ENCODE assay signal across 19 cellular contexts in the genomic region with DNA sequence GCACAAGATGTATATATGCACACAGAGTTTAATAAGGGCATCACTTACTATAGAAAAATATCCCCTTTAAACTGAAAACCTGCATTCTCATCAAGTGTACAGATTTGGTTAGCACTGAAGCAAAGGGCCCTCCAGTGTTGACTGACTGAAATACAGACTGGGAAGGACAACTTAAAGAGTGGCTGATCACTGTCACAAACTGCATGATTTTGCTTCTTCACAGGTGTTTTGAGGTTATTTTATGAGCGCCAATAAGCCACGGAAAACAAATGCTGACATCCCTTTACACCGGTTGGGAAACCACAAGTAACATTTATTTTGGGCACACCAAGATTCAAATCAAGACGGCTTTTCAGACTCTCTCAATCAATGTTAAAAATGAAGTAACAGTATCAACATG. TPM values are rescaled to one million over a fixed set of nuclear protein-coding genes. Genes with fewer than 3 reads are reported as not detected.
DNase-seq lines count a peak whose midpoint lies in the region; ATAC-seq and TF ChIP-seq lines count a peak whose summit lies in the region.
"Had no signal": no experiment of that assay in that cellular context is flagged by ENCODE, and none has a peak within 500 bp of the region (broad histone marks: within the 10 kb centered on the region; RNA-seq: fewer than 3 reads in every experiment).

No MANE protein-coding gene starts in this region.

- no peak overlapping the region for H3K4me3 Mint-ChIP-seq in activated CD4-positive, alpha-beta T cell treated with anti-CD3 and anti-CD28 coated beads, Interleukin-2, amount 10 ng/mL, durations not matched to agents 7 days and 5 days
- H3K4me3 Mint-ChIP-seq in activated naive CD8-positive, alpha-beta T cell treated with anti-CD3 and anti-CD28 coated beads, Interleukin-2, amount 10 ng/mL, durations not matched to agents 7 days and 5 days = no peak overlapping the region
- H3K4me3 Mint-ChIP-seq in activated naive CD8-positive, alpha-beta T cell treated with anti-CD3 and anti-CD28 coated beads for 36 hours = no peak overlapping the region
- no peak overlapping the region for H3K4me3 Mint-ChIP-seq in activated T-helper 2 cell treated with anti-CD3 and anti-CD28 coated beads, Interferon-gamma antibody, Interleukin-2, Interleukin-4, amounts not matched to agents 10 μg/mL and 5 μg/mL and 100 μg/mL, durations not matched to agents 14 hours and 24 hours and 36 hours (ENCODE audit: low read depth)
- H3K4me3 Mint-ChIP-seq: CD4-positive, alpha-beta T cell had no signal

- no peak for ATAC-seq in activated naive CD8-positive, alpha-beta T cell treated with anti-CD3 and anti-CD28 coated beads, Interleukin-2, amount 10 ng/mL, durations not matched to agents 7 days and 5 days (ENCODE audit: low read depth)
- no peak for ATAC-seq in SK-N-SH treated with all-trans-retinoic acid at 6 μM for 48 hours

- H3K36me3 Mint-ChIP-seq in activated CD4-positive, alpha-beta T cell treated with anti-CD3 and anti-CD28 coated beads, Interleukin-2, amount 10 ng/mL, durations not matched to agents 7 days and 5 days (ENCODE audit: low read depth) = peaks cover 46% of the 10 kb centered on the region
- peaks cover 28% of the 10 kb centered on the region for H3K36me3 Mint-ChIP-seq in activated naive CD8-positive, alpha-beta T cell treated with anti-CD3 and anti-CD28 coated beads, Interleukin-2, amount 10 ng/mL, durations not matched to agents 7 days and 5 days
- H3K36me3 Mint-ChIP-seq in activated naive CD8-positive, alpha-beta T cell treated with anti-CD3 and anti-CD28 coated beads for 36 hours = peaks cover 23% of the 10 kb centered on the region
- H3K36me3 Mint-ChIP-seq in activated T-helper 2 cell treated with anti-CD3 and anti-CD28 coated beads, Interferon-gamma antibody, Interleukin-2, Interleukin-4, amounts not matched to agents 10 μg/mL and 5 μg/mL and 100 μg/mL, durations not matched to agents 14 hours and 24 hours and 36 hours (ENCODE audit: low read depth) = peaks cover 55% of the 10 kb centered on the region

- H3K27ac Mint-ChIP-seq in activated CD4-positive, alpha-beta T cell treated with anti-CD3 and anti-CD28 coated beads, Interleukin-2, amount 10 ng/mL, durations not matched to agents 7 days and 5 days = peak overlapping the region; percentile 65
- peak overlapping the region; percentile 5 for H3K27ac Mint-ChIP-seq in activated naive CD8-positive, alpha-beta T cell treated with anti-CD3 and anti-CD28 coated beads, Interleukin-2, amount 10 ng/mL, durations not matched to agents 7 days and 5 days
- no peak overlapping the region for H3K27ac Mint-ChIP-seq in activated naive CD8-positive, alpha-beta T cell treated with anti-CD3 and anti-CD28 coated beads for 36 hours
- peak overlapping the region; percentile 14 for H3K27ac Mint-ChIP-seq in activated T-helper 2 cell treated with anti-CD3 and anti-CD28 coated beads, Interferon-gamma antibody, Interleukin-2, Interleukin-4, amounts not matched to agents 10 μg/mL and 5 μg/mL and 100 μg/mL, durations not matched to agents 14 hours and 24 hours and 36 hours
- H3K27ac Mint-ChIP-seq: CD4-positive, alpha-beta T cell had no signal

- DNase-seq in activated CD4-positive, alpha-beta T cell treated with anti-CD3 and anti-CD28 coated beads, Interleukin-2, amount 10 ng/mL, durations not matched to agents 7 days and 5 days = peak; percentile 8
- no peak for DNase-seq in activated CD4-positive, alpha-beta T cell treated with anti-CD3 and anti-CD28 coated beads for 48 hours
- DNase-seq in activated naive CD8-positive, alpha-beta T cell treated with anti-CD3 and anti-CD28 coated beads, Interleukin-2, amount 10 ng/mL, durations not matched to agents 7 days and 5 days = no peak
- DNase-seq in activated naive CD8-positive, alpha-beta T cell treated with anti-CD3 and anti-CD28 coated beads for 36 hours = no peak
- no peak for DNase-seq in activated T-helper 2 cell treated with anti-CD3 and anti-CD28 coated beads, Interferon-gamma antibody, Interleukin-2, Interleukin-4, amounts not matched to agents 10 μg/mL and 5 μg/mL and 100 μg/mL, durations not matched to agents 14 hours and 24 hours and 36 hours (ENCODE audit: low spot score)
- no peak for DNase-seq in RKO (ENCODE audit: low spot score)
- DNase-seq in Ammon's horn (ENCODE audit: low spot score) = no peak
- DNase-seq: 8988T; BE2C; CD4-positive, alpha-beta T cell; DMS153; EL; KG1; NCI-H1417 treated with DMSO at 0.1 percent for 48 hours; NCI-H1930; NCI-H226; NCI-H524; NCI-H82 had no signal

- CTCF ChIA-PET in activated CD4-positive, alpha-beta T cell treated with anti-CD3 and anti-CD28 coated beads, Interleukin-2, amount 10 ng/mL, durations not matched to agents 7 days and 5 days (lab: Charles Lee) = no interaction called here

- H3K27me3 Mint-ChIP-seq in activated CD4-positive, alpha-beta T cell treated with anti-CD3 and anti-CD28 coated beads, Interleukin-2, amount 10 ng/mL, durations not matched to agents 7 days and 5 days = no peaks in the 10 kb centered on the region
- no peaks in the 10 kb centered on the region for H3K27me3 Mint-ChIP-seq in activated naive CD8-positive, alpha-beta T cell treated with anti-CD3 and anti-CD28 coated beads, Interleukin-2, amount 10 ng/mL, durations not matched to agents 7 days and 5 days
- no peaks in the 10 kb centered on the region for H3K27me3 Mint-ChIP-seq in activated naive CD8-positive, alpha-beta T cell treated with anti-CD3 and anti-CD28 coated beads for 36 hours
- no peaks in the 10 kb centered on the region for H3K27me3 Mint-ChIP-seq in activated T-helper 2 cell treated with anti-CD3 and anti-CD28 coated beads, Interferon-gamma antibody, Interleukin-2, Interleukin-4, amounts not matched to agents 10 μg/mL and 5 μg/mL and 100 μg/mL, durations not matched to agents 14 hours and 24 hours and 36 hours (ENCODE audit: low read depth)
- H3K27me3 Mint-ChIP-seq: CD4-positive, alpha-beta T cell had no signal

- intact Hi-C loops in activated T-helper 2 cell treated with anti-CD3 and anti-CD28 coated beads, Interferon-gamma antibody, Interleukin-2, Interleukin-4, amounts not matched to agents 10 μg/mL and 5 μg/mL and 100 μg/mL, durations not matched to agents 14 hours and 24 hours and 36 hours (cut with micrococcal nuclease) = loop anchor here (10.0 kb wide), 1 partner anchor 65 kb away; no protein-coding TSS in a partner anchor

- H3K9me3 Mint-ChIP-seq in activated CD4-positive, alpha-beta T cell treated with anti-CD3 and anti-CD28 coated beads, Interleukin-2, amount 10 ng/mL, durations not matched to agents 7 days and 5 days = no peaks in the 10 kb centered on the region
- no peaks in the 10 kb centered on the region for H3K9me3 Mint-ChIP-seq in activated naive CD8-positive, alpha-beta T cell treated with anti-CD3 and anti-CD28 coated beads, Interleukin-2, amount 10 ng/mL, durations not matched to agents 7 days and 5 days
- no peaks in the 10 kb centered on the region for H3K9me3 Mint-ChIP-seq in activated naive CD8-positive, alpha-beta T cell treated with anti-CD3 and anti-CD28 coated beads for 36 hours
- no peaks in the 10 kb centered on the region for H3K9me3 Mint-ChIP-seq in activated T-helper 2 cell treated with anti-CD3 and anti-CD28 coated beads, Interferon-gamma antibody, Interleukin-2, Interleukin-4, amounts not matched to agents 10 μg/mL and 5 μg/mL and 100 μg/mL, durations not matched to agents 14 hours and 24 hours and 36 hours
- H3K9me3 Mint-ChIP-seq: CD4-positive, alpha-beta T cell had no signal

- POLR2A ChIA-PET in activated CD4-positive, alpha-beta T cell treated with anti-CD3 and anti-CD28 coated beads, Interleukin-2, amount 10 ng/mL, durations not matched to agents 7 days and 5 days (lab: Charles Lee) = no interaction called here
- POLR2A ChIA-PET in activated naive CD8-positive, alpha-beta T cell treated with anti-CD3 and anti-CD28 coated beads, Interleukin-2, amount 10 ng/mL, durations not matched to agents 7 days and 5 days (lab: Charles Lee) = no interaction called here

- H3K4me1 Mint-ChIP-seq in activated CD4-positive, alpha-beta T cell treated with anti-CD3 and anti-CD28 coated beads, Interleukin-2, amount 10 ng/mL, durations not matched to agents 7 days and 5 days = peaks cover 29% of the 10 kb centered on the region
- H3K4me1 Mint-ChIP-seq in activated naive CD8-positive, alpha-beta T cell treated with anti-CD3 and anti-CD28 coated beads, Interleukin-2, amount 10 ng/mL, durations not matched to agents 7 days and 5 days = peaks cover 25% of the 10 kb centered on the region
- H3K4me1 Mint-ChIP-seq in activated naive CD8-positive, alpha-beta T cell treated with anti-CD3 and anti-CD28 coated beads for 36 hours = peaks cover 7% of the 10 kb centered on the region
- peaks cover 12% of the 10 kb centered on the region for H3K4me1 Mint-ChIP-seq in activated T-helper 2 cell treated with anti-CD3 and anti-CD28 coated beads, Interferon-gamma antibody, Interleukin-2, Interleukin-4, amounts not matched to agents 10 μg/mL and 5 μg/mL and 100 μg/mL, durations not matched to agents 14 hours and 24 hours and 36 hours (ENCODE audit: low read depth)

TF ChIP-seq in SK-N-SH treated with all-trans-retinoic acid at 6 μM for 48 hours, 23 proteins besides CTCF, POLR2A, EP300 and RAD21 (continues in another document):
- TF ChIP-seq CREB5 (CRISPR knock-in tag; IDR thresholded peaks at IDR 0.05; ENCODE audit: low read depth) = no peak

RNA-seq across cellular contexts. Expression of gene RAP1GAP, which starts 30.9 kb away (rescaled TPM):
- total RNA-seq in activated CD4-positive, alpha-beta T cell treated with anti-CD3 and anti-CD28 coated beads, Interleukin-2, amount 10 ng/mL, durations not matched to agents 7 days and 5 days = under 1 TPM; 0.17 to 0.32 TPM
- under 1 TPM; 0.37 to 0.69 TPM for total RNA-seq in activated naive CD8-positive, alpha-beta T cell treated with anti-CD3 and anti-CD28 coated beads, Interleukin-2, amount 10 ng/mL, durations not matched to agents 7 days and 5 days
- 1 to 10 TPM in 1 of 2 experiments, under 1 TPM in 1; 0.66 to 1.3 TPM for total RNA-seq in activated naive CD8-positive, alpha-beta T cell treated with anti-CD3 and anti-CD28 coated beads for 36 hours
- 0.46 TPM in 2 replicates for total RNA-seq in activated T-helper 2 cell treated with anti-CD3 and anti-CD28 coated beads, Interferon-gamma antibody, Interleukin-2, Interleukin-4, amounts not matched to agents 10 μg/mL and 5 μg/mL and 100 μg/mL, durations not matched to agents 14 hours and 24 hours and 36 hours
